Comparison of ENCODE assay signal across 14 cellular contexts in genomic region chr16:57645691-57646387, GRCh38. TPM values are rescaled to one million over a fixed set of nuclear protein-coding genes. Genes with fewer than 3 reads are reported as not detected.
DNase-seq lines count a peak whose midpoint lies in the region; ATAC-seq, FAIRE-seq and TF ChIP-seq lines count a peak whose summit lies in the region.
"Had no signal": no experiment of that assay in that cellular context is flagged by ENCODE, and none has a peak within 500 bp of the region (broad histone marks: within the 10 kb centered on the region; RNA-seq: fewer than 3 reads in every experiment).

No MANE protein-coding gene starts in this region.

- H3K4me1 ChIP-seq in astrocyte (ENCODE audit: insufficient read depth, low read length) (peaks cover 29% of the 10 kb centered on the region), right atrium auricular region (peaks cover 0 to 66% of the 10 kb centered on the region in 2 donors), skeletal muscle tissue (ENCODE audit: control insufficient read depth in 3 of 3, insufficient read depth in 3 of 3, low read length in 3 of 3) (peaks cover 6 to 28% (median 28%) of the 10 kb centered on the region in 3 donors)

- no peaks in the 10 kb centered on the region for H3K36me3 Mint-ChIP-seq in astrocyte (ENCODE audit: low read depth, unreplicated experiment)
- no peaks in the 10 kb centered on the region for H3K36me3 Mint-ChIP-seq in activated CD4-positive, alpha-beta T cell treated with anti-CD3 and anti-CD28 coated beads, Interleukin-2, amount 10 ng/mL, durations not matched to agents 24 days and 14 days (ENCODE audit: low read depth)

- H3K4me3 ChIP-seq in astrocyte (ENCODE audit: insufficient read depth, low read depth, low read length), result no peak overlapping the region
- H3K4me3 ChIP-seq in right atrium auricular region, result no peak overlapping the region
- no peak overlapping the region for H3K4me3 ChIP-seq in skeletal muscle tissue (ENCODE audit: low read length in 3 of 3)

- peak overlapping the region; percentile 62 for H3K4me3 Mint-ChIP-seq in astrocyte (ENCODE audit: unreplicated experiment)
- H3K4me3 Mint-ChIP-seq in activated CD4-positive, alpha-beta T cell treated with anti-CD3 and anti-CD28 coated beads, Interleukin-2, amount 10 ng/mL, durations not matched to agents 24 days and 14 days, result no peak overlapping the region
- H3K4me3 Mint-ChIP-seq: activated CD4-positive, alpha-beta memory T cell treated with anti-CD3 and anti-CD28 coated beads, Interleukin-2, amount 10 ng/mL, durations not matched to agents 7 days and 5 days had no signal

- H3K27ac Mint-ChIP-seq in astrocyte (ENCODE audit: unreplicated experiment), result no peak overlapping the region
- H3K27ac Mint-ChIP-seq in activated CD4-positive, alpha-beta T cell treated with anti-CD3 and anti-CD28 coated beads, Interleukin-2, amount 10 ng/mL, durations not matched to agents 24 days and 14 days, result no peak overlapping the region

- no peaks in the 10 kb centered on the region for H4K20me1 ChIP-seq in astrocyte (ENCODE audit: insufficient read depth, low read length)

- no peaks in the 10 kb centered on the region for H3K79me2 ChIP-seq in astrocyte (ENCODE audit: insufficient read depth, low read length)

- H2AFZ ChIP-seq in astrocyte (ENCODE audit: low read depth, low read length), result no peak overlapping the region

- H3K9me3 Mint-ChIP-seq in astrocyte (ENCODE audit: unreplicated experiment), result no peaks in the 10 kb centered on the region
- H3K9me3 Mint-ChIP-seq in activated CD4-positive, alpha-beta T cell treated with anti-CD3 and anti-CD28 coated beads, Interleukin-2, amount 10 ng/mL, durations not matched to agents 24 days and 14 days, result no peaks in the 10 kb centered on the region
- H3K9me3 Mint-ChIP-seq: activated CD4-positive, alpha-beta memory T cell treated with anti-CD3 and anti-CD28 coated beads, Interleukin-2, amount 10 ng/mL, durations not matched to agents 7 days and 5 days had no signal

- H3K9ac ChIP-seq in astrocyte (ENCODE audit: low read length) (no peak overlapping the region), skeletal muscle tissue (ENCODE audit: low read depth in 1 of 3, low read length in 3 of 3) (peak overlapping the region in 1 of 3 donors; percentile 50)

- H3K27me3 Mint-ChIP-seq in astrocyte (ENCODE audit: low read depth, unreplicated experiment), result peaks cover 6% of the 10 kb centered on the region
- H3K27me3 Mint-ChIP-seq in activated CD4-positive, alpha-beta T cell treated with anti-CD3 and anti-CD28 coated beads, Interleukin-2, amount 10 ng/mL, durations not matched to agents 24 days and 14 days, result no peaks in the 10 kb centered on the region
- H3K27me3 Mint-ChIP-seq: activated CD4-positive, alpha-beta memory T cell treated with anti-CD3 and anti-CD28 coated beads, Interleukin-2, amount 10 ng/mL, durations not matched to agents 7 days and 5 days had no signal

- H3K9me3 ChIP-seq in astrocyte (ENCODE audit: insufficient read depth, low read depth, low read length) (no peaks in the 10 kb centered on the region), right atrium auricular region (no peaks in the 10 kb centered on the region), skeletal muscle tissue (ENCODE audit: control insufficient read depth in 3 of 3, low read length in 3 of 3) (no peaks in the 10 kb centered on the region)

- peaks cover 14% of the 10 kb centered on the region for H3K4me1 Mint-ChIP-seq in astrocyte (ENCODE audit: low read depth, unreplicated experiment)
- peaks cover 21% of the 10 kb centered on the region for H3K4me1 Mint-ChIP-seq in activated CD4-positive, alpha-beta T cell treated with anti-CD3 and anti-CD28 coated beads, Interleukin-2, amount 10 ng/mL, durations not matched to agents 24 days and 14 days

- no peak for TF ChIP-seq POLR2A in H54 (IDR thresholded peaks at IDR 0.05; ENCODE audit: low read depth, low read length)

- H3K4me2 ChIP-seq in astrocyte (ENCODE audit: low read length), result peak overlapping the region; percentile 48

- DNase-seq in H54 (ENCODE audit: insufficient read length, low spot score) (peak; percentile 85), astrocyte (ENCODE audit: low read depth) (no peak), right atrium auricular region (ENCODE audit: low spot score) (peak; percentile 66), medulla oblongata (ENCODE audit: extremely low spot score) (no peak), NCI-H2171 treated with DMSO at 0.1 percent for 48 hours (lab: John Stamatoyannopoulos, UW) (no peak)
- no peak for DNase-seq in activated CD4-positive, alpha-beta T cell treated with anti-CD3 and anti-CD28 coated beads, Interleukin-2, amount 10 ng/mL, durations not matched to agents 24 days and 14 days
- DNase-seq: activated CD4-positive, alpha-beta memory T cell treated with anti-CD3 and anti-CD28 coated beads, Interleukin-2, amount 10 ng/mL, durations not matched to agents 7 days and 5 days; cerebellar nuclear complex; GF-D8; MM.1S; small intestine; stimulated activated naive CD4-positive, alpha-beta T cell had no signal

- H3K27me3 ChIP-seq in astrocyte (ENCODE audit: insufficient read depth, low read length), result no peaks in the 10 kb centered on the region
- no peaks in the 10 kb centered on the region for H3K27me3 ChIP-seq in right atrium auricular region
- H3K27me3 ChIP-seq in skeletal muscle tissue (ENCODE audit: control insufficient read depth in 3 of 3, insufficient read depth in 3 of 3, low read length in 3 of 3), result peaks cover 11 to 30% (median 15%) of the 10 kb centered on the region in 3 donors

- TF ChIP-seq CTCF in astrocyte (IDR thresholded peaks at IDR 0.05; ENCODE audit: insufficient read depth, low read depth, low read length), result no peak
- TF ChIP-seq CTCF in right atrium auricular region (IDR thresholded peaks at IDR 0.05), result no peak

- no peak for FAIRE-seq in H54 (lab: Jason Lieb, UNC)
- FAIRE-seq in astrocyte (lab: Jason Lieb, UNC), result no peak
- FAIRE-seq: small intestine had no signal

- H3K36me3 ChIP-seq in astrocyte (ENCODE audit: insufficient read depth, low read length), result no peaks in the 10 kb centered on the region
- H3K36me3 ChIP-seq in right atrium auricular region, result no peaks in the 10 kb centered on the region
- peaks cover 0 to 4% (median 0%) of the 10 kb centered on the region in 3 donors for H3K36me3 ChIP-seq in skeletal muscle tissue (ENCODE audit: control insufficient read depth in 3 of 3, insufficient read depth in 3 of 3, low read length in 3 of 3)

- intact Hi-C loops in activated CD4-positive, alpha-beta T cell treated with anti-CD3 and anti-CD28 coated beads, Interleukin-2, amount 10 ng/mL, durations not matched to agents 24 days and 14 days (cut with micrococcal nuclease), result no loop called here

- no peak for ATAC-seq in HG03457 (IDR thresholded peaks at IDR 0.05; ENCODE audit: unreplicated experiment)

- no peak overlapping the region for H3K27ac ChIP-seq in astrocyte (ENCODE audit: low read depth, low read length)
- H3K27ac ChIP-seq in right atrium auricular region, result peak overlapping the region; percentile 61 to 71
- H3K27ac ChIP-seq in skeletal muscle tissue (ENCODE audit: low read depth, low read length), result peak overlapping the region; percentile 60

RNA-seq across cellular contexts. Expression of gene ADGRG1, which starts 17.4 kb away (rescaled TPM):
- total RNA-seq in astrocyte (13.6 and 13.9 TPM in 2 replicates), right atrium auricular region (10 to 100 TPM; 12.6 to 25.5 TPM), skeletal muscle tissue (0.52 TPM)
- 3.8 and 4.8 TPM in 2 replicates for total RNA-seq in activated CD4-positive, alpha-beta T cell treated with anti-CD3 and anti-CD28 coated beads, Interleukin-2, amount 10 ng/mL, durations not matched to agents 24 days and 14 days

RNA-seq across cellular contexts. Expression of gene ADGRG3, which starts 22.3 kb away (rescaled TPM):
- total RNA-seq in astrocyte (not detected in 2 replicates), right atrium auricular region (1 to 10 TPM in 1 of 2 donors, under 1 TPM in 1; 0.75 to 1.0 TPM), skeletal muscle tissue (0.52 TPM)
- total RNA-seq in activated CD4-positive, alpha-beta T cell treated with anti-CD3 and anti-CD28 coated beads, Interleukin-2, amount 10 ng/mL, durations not matched to agents 24 days and 14 days, result not detected in 2 replicates
- total RNA-seq: activated CD4-positive, alpha-beta memory T cell treated with anti-CD3 and anti-CD28 coated beads, Interleukin-2, amount 10 ng/mL, durations not matched to agents 7 days and 5 days had no signal

RNA-seq across cellular contexts. Expression of gene DRC7, which starts 48.8 kb away (rescaled TPM):
- total RNA-seq in astrocyte (not detected in 2 replicates), right atrium auricular region (not detected), skeletal muscle tissue (not detected)
- 0.09 TPM in 1 of 2 replicates, not detected in the other for total RNA-seq in activated CD4-positive, alpha-beta T cell treated with anti-CD3 and anti-CD28 coated beads, Interleukin-2, amount 10 ng/mL, durations not matched to agents 24 days and 14 days
- total RNA-seq: activated CD4-positive, alpha-beta memory T cell treated with anti-CD3 and anti-CD28 coated beads, Interleukin-2, amount 10 ng/mL, durations not matched to agents 7 days and 5 days had no signal

Comparison
In these comparisons a context has a peak if more than half of its experiments do, and no peak if none do; other contexts are left out.
1. DNase-seq: peak in H54 (single experiment) and right atrium auricular region (single experiment); none in astrocyte (single experiment), medulla oblongata (single experiment), activated CD4-positive, alpha-beta T cell treated with anti-CD3 and anti-CD28 coated beads, Interleukin-2, amount 10 ng/mL, durations not matched to agents 24 days and 14 days (single experiment) and NCI-H2171 treated with DMSO at 0.1 percent for 48 hours (single experiment).